ENCODE assay signal across 18 cellular contexts in genomic region chr16:81635336-81635947, GRCh38.
DNase-seq lines count a peak whose midpoint lies in the region; ATAC-seq lines count a peak whose summit lies in the region.
"Had no signal": no experiment of that assay in that cellular context is flagged by ENCODE, and none has a peak within 500 bp of the region (broad histone marks: within the 10 kb centered on the region; RNA-seq: fewer than 3 reads in every experiment).

No MANE protein-coding gene starts in this region.

- H3K36me3 Mint-ChIP-seq in immature natural killer cell: no peaks in the 10 kb centered on the region
- no peaks in the 10 kb centered on the region for H3K36me3 Mint-ChIP-seq in activated naive CD8-positive, alpha-beta T cell treated with anti-CD3 and anti-CD28 coated beads for 36 hours

- DNase-seq in NCI-H748 treated with DMSO at 0.1 percent for 48 hours (lab: John Stamatoyannopoulos, UW): peak; percentile 45
- DNase-seq in immature natural killer cell: no peak
- DNase-seq in GM03348 (ENCODE audit: low spot score): no peak
- DNase-seq in COR-L47 (lab: John Stamatoyannopoulos, UW): no peak
- no peak for DNase-seq in activated naive CD8-positive, alpha-beta T cell treated with anti-CD3 and anti-CD28 coated beads for 36 hours
- DNase-seq: activated CD4-positive, CD25-positive, alpha-beta regulatory T cell treated with anti-CD3 and anti-CD28 coated beads, Interleukin-2, amount 50 U/mL, for 72 hours; activated naive CD4-positive, alpha-beta T cell treated with anti-CD3 and anti-CD28 coated beads for 36 hours; left ventricle myocardium superior; NCI-H446 treated with DMSO at 0.1 percent for 48 hours; stimulated activated CD4-positive, alpha-beta T cell treated with anti-CD3 and anti-CD28 coated beads, Interleukin-4, amount 100 ng/mL, for 24 hours; substantia nigra; T-helper 9 cell had no signal

- H3K4me2 ChIP-seq in BLaER1 treated with 17β-estradiol and CSF1 and Interleukin-3, amounts not matched to agents 10 nM and 100 nM: peak overlapping the region; percentile 63 to 98 (median 87)

- no peak overlapping the region for H3K4me3 ChIP-seq in BLaER1 treated with 17β-estradiol and CSF1 and Interleukin-3, amounts not matched to agents 10 nM and 100 nM
- H3K4me3 ChIP-seq in HUES48 (ENCODE audit: low read depth, low read length): no peak overlapping the region
- H3K4me3 ChIP-seq: GM12878, SJSA1 had no signal

- H3K36me3 ChIP-seq in BLaER1 treated with 17β-estradiol and CSF1 and Interleukin-3, amounts not matched to agents 10 nM and 100 nM: peaks cover 0 to 53% (median 3%) of the 10 kb centered on the region in 11 experiments; a peak in 11 of 22 replicates
- H3K36me3 ChIP-seq in HUES48 (ENCODE audit: control insufficient read depth, insufficient read depth, low read length): no peaks in the 10 kb centered on the region
- H3K36me3 ChIP-seq: SJSA1 had no signal

- peaks cover 73 to 88% of the 10 kb centered on the region in 2 donors for H3K4me1 Mint-ChIP-seq in immature natural killer cell
- peaks cover 50% of the 10 kb centered on the region for H3K4me1 Mint-ChIP-seq in activated naive CD8-positive, alpha-beta T cell treated with anti-CD3 and anti-CD28 coated beads for 36 hours

- peak overlapping the region in 1 of 5 donors; percentile 15 for H3K4me3 Mint-ChIP-seq in immature natural killer cell
- H3K4me3 Mint-ChIP-seq in activated naive CD8-positive, alpha-beta T cell treated with anti-CD3 and anti-CD28 coated beads for 36 hours: no peak overlapping the region
- H3K4me3 Mint-ChIP-seq: activated naive CD4-positive, alpha-beta T cell treated with anti-CD3 and anti-CD28 coated beads for 36 hours had no signal

- H3K27ac ChIP-seq in BLaER1 treated with 17β-estradiol and CSF1 and Interleukin-3, amounts not matched to agents 10 nM and 100 nM: peak overlapping the region in 3 of 11 experiments; percentile 24 to 41 (median 40); a peak in 2 of 22 replicates
- H3K27ac ChIP-seq in HUES48 (ENCODE audit: low read depth, low read length): peak overlapping the region; percentile 89
- H3K27ac ChIP-seq: epithelial cell of prostate, SJSA1 had no signal

- no peaks in the 10 kb centered on the region for H3K9me3 ChIP-seq in BLaER1 treated with 17β-estradiol and CSF1 and Interleukin-3, amounts not matched to agents 10 nM and 100 nM (replicated peaks in 1 of 11)
- no peaks in the 10 kb centered on the region for H3K9me3 ChIP-seq in HUES48 (ENCODE audit: control insufficient read depth, insufficient read depth, low read length)
- H3K9me3 ChIP-seq: SJSA1 had no signal

- H3K27me3 Mint-ChIP-seq in immature natural killer cell (ENCODE audit: low read depth in 3 of 3): peaks cover 4 to 11% (median 5%) of the 10 kb centered on the region in 3 donors
- H3K27me3 Mint-ChIP-seq in activated naive CD8-positive, alpha-beta T cell treated with anti-CD3 and anti-CD28 coated beads for 36 hours: no peaks in the 10 kb centered on the region

- ATAC-seq in GM18502 (IDR thresholded peaks at IDR 0.05; ENCODE audit: poor library complexity, unreplicated experiment): no peak
- ATAC-seq: GM12878, left ventricle myocardium superior had no signal

- H3K4me1 ChIP-seq in BLaER1 treated with 17β-estradiol and CSF1 and Interleukin-3, amounts not matched to agents 10 nM and 100 nM: peaks cover 64 to 95% (median 81%) of the 10 kb centered on the region in 10 experiments
- peaks cover 44% of the 10 kb centered on the region for H3K4me1 ChIP-seq in HUES48 (ENCODE audit: control insufficient read depth, insufficient read depth, low read length)

- H3K27ac Mint-ChIP-seq in immature natural killer cell: peak overlapping the region in 4 of 6 donors; percentile 38 to 88 (median 57)
- H3K27ac Mint-ChIP-seq in activated naive CD8-positive, alpha-beta T cell treated with anti-CD3 and anti-CD28 coated beads for 36 hours: no peak overlapping the region

- H3K27me3 ChIP-seq in BLaER1 treated with 17β-estradiol and CSF1 and Interleukin-3, amounts not matched to agents 10 nM and 100 nM: no peaks in the 10 kb centered on the region
- H3K27me3 ChIP-seq in HUES48 (ENCODE audit: control insufficient read depth, insufficient read depth, low read length): no peaks in the 10 kb centered on the region
- H3K27me3 ChIP-seq: SJSA1 had no signal

- peak overlapping the region in 1 of 11 experiments; percentile 29; a peak in 2 of 22 replicates for H3K9ac ChIP-seq in BLaER1 treated with 17β-estradiol and CSF1 and Interleukin-3, amounts not matched to agents 10 nM and 100 nM
- H3K9ac ChIP-seq in HUES48 (ENCODE audit: low read depth, low read length): no peak overlapping the region

- H3K9me3 Mint-ChIP-seq in immature natural killer cell: no peaks in the 10 kb centered on the region
- H3K9me3 Mint-ChIP-seq in activated naive CD8-positive, alpha-beta T cell treated with anti-CD3 and anti-CD28 coated beads for 36 hours: no peaks in the 10 kb centered on the region
- H3K9me3 Mint-ChIP-seq: activated naive CD4-positive, alpha-beta T cell treated with anti-CD3 and anti-CD28 coated beads for 36 hours had no signal

- peaks cover 71 to 100% (median 100%) of the 10 kb centered on the region in 11 experiments for H4K20me1 ChIP-seq in BLaER1 treated with 17β-estradiol and CSF1 and Interleukin-3, amounts not matched to agents 10 nM and 100 nM
